ENCODE assay signal across 9 cellular contexts in the genomic region with DNA sequence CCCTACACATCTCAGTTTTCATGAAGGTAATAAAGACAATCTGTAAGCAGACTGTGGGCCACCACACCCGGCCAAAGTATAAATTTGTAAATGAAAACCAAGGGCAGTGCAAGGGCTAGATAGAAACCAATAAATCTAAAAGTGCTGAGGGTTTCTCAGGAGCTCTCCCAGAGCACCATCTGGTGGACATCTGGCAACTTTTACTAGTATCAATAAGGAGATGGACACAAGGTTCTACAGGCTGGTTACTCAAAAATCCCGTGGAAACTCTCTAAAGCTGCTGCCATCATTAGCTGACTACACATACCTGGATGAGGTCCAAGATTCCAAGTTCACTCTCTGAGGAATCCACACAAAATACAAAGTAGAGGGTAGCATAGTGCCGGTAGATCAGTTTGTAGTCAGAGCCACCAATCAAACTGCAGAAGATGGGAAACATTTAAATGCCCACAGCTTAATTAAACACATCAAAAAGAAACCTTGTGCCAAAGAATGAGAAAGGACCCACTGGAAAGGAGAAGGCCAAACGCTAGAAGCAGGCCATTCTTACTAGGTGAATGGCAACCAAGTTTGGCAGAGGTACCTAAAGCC. TPM values are rescaled to one million over a fixed set of nuclear protein-coding genes. Genes with fewer than 3 reads are reported as not detected.
A peak's percentile ranks its signal among the peaks of the same experiment; 100 is the strongest.
DNase-seq lines count a peak whose midpoint lies in the region; ATAC-seq, FAIRE-seq and TF ChIP-seq lines count a peak whose summit lies in the region.
"Had no signal": no experiment of that assay in that cellular context is flagged by ENCODE, and none has a peak within 500 bp of the region (broad histone marks: within the 10 kb centered on the region; RNA-seq: fewer than 3 reads in every experiment).

No MANE protein-coding gene starts in this region.

- H2BK5ac ChIP-seq in H1 (ENCODE audit: low read depth, low read length): no peak overlapping the region

- TF ChIP-seq EP300 in H1 (IDR thresholded peaks at IDR 0.05; ENCODE audit: borderline replicate concordance in 1 of 2, low read depth in 2 of 2, low read length in 2 of 2): no peak

- no peak overlapping the region for H3K18ac ChIP-seq in H1 (ENCODE audit: extremely low read depth, low read length)

- H3K4me3 ChIP-seq in H1 (ENCODE audit: extremely low read depth in 1 of 4, insufficient read depth in 2 of 4, low read depth in 3 of 4, low read length in 4 of 4): no peak overlapping the region
- no peak overlapping the region for H3K4me3 ChIP-seq in small intestine (ENCODE audit: low read depth in 1 of 2, low read length in 2 of 2)

- H3K27ac ChIP-seq in H1 (ENCODE audit: low read depth, low read length) (no peak overlapping the region), small intestine (ENCODE audit: low read depth in 1 of 2, low read length in 1 of 2) (no peak overlapping the region)

- no peaks in the 10 kb centered on the region for H3K23me2 ChIP-seq in H1 (ENCODE audit: low read depth, low read length)

- no peak overlapping the region for H4K5ac ChIP-seq in H1 (ENCODE audit: insufficient read length, low read depth, low read length)

- 89% methylated on average over 4 of the region's 4 CpGs; no CpG with 5 or more reads in 1 of the 2 experiments for whole genome bisulfite sequencing in H1 (ENCODE audit: extremely low coverage in 1 of 2, insufficient coverage in 1 of 2, insufficient read length in 1 of 2, insufficient replicate concordance in 2 of 2, low coverage in 1 of 2, low lambda C conversion rate in 2 of 2, missing lambda C conversion rate in 1 of 2), 2 experiments
- WGBS in small intestine, 3 donors: 38 to 58% (median 51%) methylated on average over 4 of the region's 4 CpGs

- H3K9ac ChIP-seq in H1 (replicated peaks in 1 of 4; ENCODE audit: extremely low read depth in 1 of 4, low read depth in 3 of 4, low read length in 3 of 4): no peak overlapping the region

- POLR2A ChIA-PET in H1 (lab: Charles Lee; ENCODE audit: partially characterized antibody): interaction anchor here (1.1 to 1.5 kb wide), 2 partner anchors 11 to 148 kb away, joined by 3 to 4 read pairs; no protein-coding TSS in a partner anchor

- TF ChIP-seq RAD21 in H1 (IDR thresholded peaks at IDR 0.05 in 1 of 2, conservative IDR thresholded peaks at IDR 0.05 in 1 of 2; ENCODE audit: low read depth in 2 of 2, low read length in 2 of 2): peak; percentile 53 to 67

- peaks cover 0 to 24% (median 16%) of the 10 kb centered on the region in 4 experiments; a peak in 5 of 8 replicates for H3K36me3 ChIP-seq in H1 (ENCODE audit: control insufficient read depth in 2 of 4, insufficient read depth in 4 of 4, low read length in 3 of 4)
- peaks cover 9 to 12% of the 10 kb centered on the region in 2 donors for H3K36me3 ChIP-seq in small intestine (ENCODE audit: control insufficient read depth in 2 of 2, insufficient read depth in 2 of 2, low read length in 2 of 2)

- TF ChIP-seq CTCF in H1 (IDR thresholded peaks at IDR 0.05; ENCODE audit: control extremely low read depth in 1 of 3, insufficient read depth in 1 of 3, low read depth in 1 of 3, low read length in 3 of 3): peak in 2 of 3 experiments; percentile 41 to 49; a peak in 3 of 4 replicates

- peak; percentile 37 for DNase-seq in SKM-1 treated with dmso at 0.1 percent for 144 hours (lab: John Stamatoyannopoulos, UW; ENCODE audit: unreplicated experiment)
- DNase-seq in SKM-1 (lab: John Stamatoyannopoulos, UW; ENCODE audit: unreplicated experiment): no peak
- peak; percentile 44 for DNase-seq in NCI-H82 treated with DMSO at 0.1 percent for 48 hours (lab: John Stamatoyannopoulos, UW; ENCODE audit: unreplicated experiment)
- DNase-seq in H1 (ENCODE audit: low read depth in 1 of 2, low spot score in 2 of 2): no peak
- DNase-seq in small intestine: peak; percentile 88
- no peak for DNase-seq in NCI-H510A treated with DMSO at 0.1 percent for 48 hours (lab: John Stamatoyannopoulos, UW)
- no peak for DNase-seq in nucleus accumbens (lab: John Stamatoyannopoulos, UW)

- H2BK15ac ChIP-seq in H1 (ENCODE audit: low read length): no peak overlapping the region

- H3K23ac ChIP-seq in H1 (ENCODE audit: insufficient read length): no peak overlapping the region

- H3K4me2 ChIP-seq in H1 (ENCODE audit: insufficient read depth in 1 of 2, low read depth in 2 of 2, low read length in 2 of 2): no peak overlapping the region

- H2BK12ac ChIP-seq in H1 (ENCODE audit: low read depth, low read length): no peak overlapping the region

- no peak overlapping the region for H2BK120ac ChIP-seq in H1 (replicated peaks; ENCODE audit: low read depth, low read length)

- no peak overlapping the region for H3K14ac ChIP-seq in H1 (ENCODE audit: insufficient read length)

- no peak overlapping the region for H4K8ac ChIP-seq in H1 (ENCODE audit: extremely low read depth, insufficient read depth, low read length)

- TF ChIP-seq POLR2A in H1 (IDR thresholded peaks at IDR 0.05; ENCODE audit: control extremely low read depth in 1 of 2, low read depth in 2 of 2, low read length in 2 of 2): no peak

- no peaks in the 10 kb centered on the region; a peak in 1 of 7 replicates for H3K4me1 ChIP-seq in H1 (replicated peaks in 1 of 4; ENCODE audit: control insufficient read depth in 3 of 4, insufficient read depth in 4 of 4, low read length in 3 of 4)
- H3K4me1 ChIP-seq in small intestine (ENCODE audit: control insufficient read depth in 2 of 2, insufficient read depth in 1 of 2, low read depth in 1 of 2, low read length in 1 of 2): peaks cover 0 to 2% of the 10 kb centered on the region in 2 donors

- no peak overlapping the region for H3K56ac ChIP-seq in H1 (replicated peaks; ENCODE audit: insufficient read length, low read depth, low read length)

- H4K20me1 ChIP-seq in H1 (replicated peaks in 1 of 2; ENCODE audit: control insufficient read depth in 1 of 2, insufficient read depth in 2 of 2, low read length in 2 of 2): peaks cover 2% of the 10 kb centered on the region in 2 experiments

- CTCF ChIA-PET in H1 (lab: Charles Lee; ENCODE audit: partially characterized antibody): interaction anchor here (0.6 to 5.8 kb wide), 40 partner anchors 10 to 334 kb away, joined by 3 to 89 read pairs (median 4); partner anchors contain the start of gene MESP2

- H2BK20ac ChIP-seq in H1 (ENCODE audit: low read length): no peak overlapping the region

- no peak overlapping the region for H4K91ac ChIP-seq in H1 (replicated peaks; ENCODE audit: insufficient read length, low read length)

- no peak overlapping the region for H2AK5ac ChIP-seq in H1 (ENCODE audit: low read depth, low read length)

- peaks cover 0 to 24% of the 10 kb centered on the region in 2 experiments; a peak in 2 of 4 replicates for H3K79me2 ChIP-seq in H1 (ENCODE audit: control insufficient read depth in 1 of 2, insufficient read depth in 2 of 2, low read length in 2 of 2)

- no peak for ATAC-seq in HG03175 (IDR thresholded peaks at IDR 0.05; ENCODE audit: unreplicated experiment)

- no peak overlapping the region for H3K4ac ChIP-seq in H1 (replicated peaks; ENCODE audit: insufficient read length, low read depth, low read length)

- H3K27me3 ChIP-seq in H1 (replicated peaks in 1 of 4; ENCODE audit: control insufficient read depth in 3 of 4, extremely low read depth in 1 of 4, insufficient read depth in 3 of 4, low read length in 3 of 4) (no peaks in the 10 kb centered on the region), small intestine (ENCODE audit: control insufficient read depth in 2 of 2, insufficient read depth in 2 of 2, low read length in 2 of 2) (no peaks in the 10 kb centered on the region)

- FAIRE-seq in H1 (lab: Jason Lieb, UNC) (no peak), small intestine (lab: Jason Lieb, UNC) (no peak)

- no peaks in the 10 kb centered on the region; the same call in none of the 2 replicates for H3K79me1 ChIP-seq in H1 (ENCODE audit: low read depth, low read length)

- H2AFZ ChIP-seq in H1 (ENCODE audit: low read length): no peak overlapping the region

- H3K9me3 ChIP-seq in H1 (ENCODE audit: insufficient read depth in 2 of 2, low read depth in 1 of 2, low read length in 1 of 2) (no peaks in the 10 kb centered on the region), small intestine (ENCODE audit: control insufficient read depth, low read depth) (no peaks in the 10 kb centered on the region)

TF ChIP-seq in H1, 55 proteins besides CTCF, POLR2A, EP300 and RAD21:
- TF ChIP-seq KDM5A (IDR thresholded peaks at IDR 0.05; ENCODE audit: low read length): no peak
- no peak for TF ChIP-seq BACH1 (IDR thresholded peaks at IDR 0.05; ENCODE audit: low read length)
TF ChIP-seq in H1: peak in this region for 0.

RNA-seq across cellular contexts. Expression of gene AP3S2, which starts 5.5 kb away (rescaled TPM):
- total RNA-seq in H1 (2021; fragmentation: NEBNext Ultra II Directional; extraction: Animal tissue kit (Norgen Biotek cat#: 25700)): 42.3 and 45.4 TPM in 2 replicates
- polyA plus RNA-seq in H1 (2011; rRNA removed) (17.5 and 19.2 TPM in 2 replicates), small intestine (10 to 100 TPM; 22.7 to 33.3 (median 30.3) TPM)
- 31.6 TPM for polyA plus RNA-seq in H1 (2011; cell fraction: cytosol; rRNA removed)
- polyA plus RNA-seq in H1 (2011; cell fraction: nucleus; rRNA removed): 12.1 TPM
- 25.7 to 43.2 TPM (median 36.9 TPM) in 4 replicates for polyA plus RNA-seq in H1 (2012, experiment 1 of 2)
- polyA plus RNA-seq in H1 (2012, experiment 2 of 2): 92.4 TPM
- 22.1 TPM for polyA plus RNA-seq in H1 (2013, experiment 1 of 2)
- 23.8 TPM for polyA plus RNA-seq in H1 (2013, experiment 2 of 2)
- polyA minus RNA-seq in H1 (2011; rRNA and poly(A)+ RNA removed): 49.9 and 69.5 TPM in 2 replicates
- polyA minus RNA-seq in H1 (2011; cell fraction: cytosol; rRNA and poly(A)+ RNA removed): 30.5 TPM
- polyA minus RNA-seq in H1 (2011; cell fraction: nucleus; rRNA and poly(A)+ RNA removed): 30.2 TPM

RNA-seq across cellular contexts. Expression of gene ARPIN, which starts 24.4 kb away (rescaled TPM):
- 3.1 and 3.9 TPM in 2 replicates for total RNA-seq in H1 (2021; fragmentation: NEBNext Ultra II Directional; extraction: Animal tissue kit (Norgen Biotek cat#: 25700))
- 3.1 and 3.6 TPM in 2 replicates for polyA plus RNA-seq in H1 (2011; rRNA removed)
- 4.2 TPM for polyA plus RNA-seq in H1 (2011; cell fraction: cytosol; rRNA removed)
- polyA plus RNA-seq in H1 (2011; cell fraction: nucleus; rRNA removed): 3.4 TPM
- polyA plus RNA-seq in H1 (2012, experiment 1 of 2): 3.0 to 4.4 TPM (median 3.1 TPM) in 4 replicates
- polyA plus RNA-seq in H1 (2012, experiment 2 of 2): 0.91 TPM
- 1.9 TPM for polyA plus RNA-seq in H1 (2013, experiment 1 of 2)
- polyA plus RNA-seq in H1 (2013, experiment 2 of 2): 1.7 TPM
- polyA minus RNA-seq in H1 (2011; rRNA and poly(A)+ RNA removed): 2.4 and 2.6 TPM in 2 replicates
- polyA minus RNA-seq in H1 (2011; cell fraction: cytosol; rRNA and poly(A)+ RNA removed): 2.1 TPM
- polyA minus RNA-seq in H1 (2011; cell fraction: nucleus; rRNA and poly(A)+ RNA removed): 3.0 TPM
- polyA plus RNA-seq in small intestine: 10 to 100 TPM; 11.9 to 19.5 (median 16.3) TPM
- total RNA-seq: T-helper 1 cell treated with Interleukin-12 subunit alpha and Interleukin-12 subunit beta and Interleukin-4 antibody, amounts not matched to agents 30 ng/mL and 1 ng/mL, for 36 hours had no signal

Comparison
In these comparisons a context has a peak if more than half of its experiments do, and no peak if none do; other contexts are left out.
1. DNase-seq: peak in SKM-1 treated with dmso at 0.1 percent for 144 hours (single experiment), NCI-H82 treated with DMSO at 0.1 percent for 48 hours (single experiment) and small intestine (single experiment); none in SKM-1 (single experiment), H1 (0 of 2), NCI-H510A treated with DMSO at 0.1 percent for 48 hours (single experiment) and nucleus accumbens (0 of 56).